ENCODE assay signal across 9 cellular contexts in the genomic region with DNA sequence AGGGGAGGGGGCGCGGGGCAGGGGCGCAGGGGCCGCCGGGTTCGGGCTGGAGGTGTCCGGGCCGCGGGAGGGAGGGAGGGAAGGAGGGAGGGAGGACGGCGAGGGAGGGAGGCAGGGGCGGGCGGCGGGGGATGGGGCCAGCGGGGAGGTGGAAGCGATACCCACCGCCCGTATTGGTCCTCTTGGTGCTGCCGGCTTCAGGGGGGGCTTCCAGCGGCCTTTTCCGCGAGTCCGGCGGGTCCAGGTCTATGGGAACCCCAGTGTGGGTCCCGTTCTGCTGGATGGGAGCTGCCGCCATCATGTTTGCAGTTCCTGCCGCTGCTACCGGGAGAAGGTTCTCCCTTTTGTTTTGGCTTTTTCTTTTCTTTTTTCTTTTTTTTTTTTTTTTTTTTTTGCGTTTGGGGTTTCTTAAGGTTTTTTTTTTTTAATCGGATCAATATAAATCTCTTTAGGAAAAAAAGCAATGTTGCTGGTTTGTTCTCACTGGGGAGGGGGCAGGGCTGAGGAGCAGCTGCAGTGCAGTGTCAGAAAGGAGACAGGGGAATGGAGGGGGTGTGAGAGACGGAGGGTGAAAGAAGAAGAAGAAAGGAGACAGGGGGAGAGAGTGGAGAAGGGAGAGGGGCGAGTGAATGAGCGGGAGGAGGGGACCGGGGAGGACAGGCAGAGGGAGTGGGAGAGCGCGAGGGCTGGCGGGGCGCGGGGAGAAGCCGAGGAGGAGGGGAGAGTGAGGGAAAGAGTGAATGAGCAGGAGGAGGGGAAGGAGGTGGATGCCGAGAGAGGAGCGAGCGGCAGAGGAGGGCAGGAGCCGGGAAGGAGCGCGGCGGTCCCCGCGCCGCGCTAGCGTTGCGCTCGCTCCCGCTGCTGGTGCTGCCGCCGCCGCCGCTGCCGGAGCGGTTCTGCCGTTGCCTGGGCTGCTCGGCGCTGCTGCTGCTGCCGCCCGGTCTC. TPM values are rescaled to one million over a fixed set of nuclear protein-coding genes. Genes with fewer than 3 reads are reported as not detected.
DNase-seq lines count a peak whose midpoint lies in the region; ATAC-seq and TF ChIP-seq lines count a peak whose summit lies in the region.
"Had no signal": no experiment of that assay in that cellular context is flagged by ENCODE, and none has a peak within 500 bp of the region (broad histone marks: within the 10 kb centered on the region; RNA-seq: fewer than 3 reads in every experiment).

A gene with protein sequence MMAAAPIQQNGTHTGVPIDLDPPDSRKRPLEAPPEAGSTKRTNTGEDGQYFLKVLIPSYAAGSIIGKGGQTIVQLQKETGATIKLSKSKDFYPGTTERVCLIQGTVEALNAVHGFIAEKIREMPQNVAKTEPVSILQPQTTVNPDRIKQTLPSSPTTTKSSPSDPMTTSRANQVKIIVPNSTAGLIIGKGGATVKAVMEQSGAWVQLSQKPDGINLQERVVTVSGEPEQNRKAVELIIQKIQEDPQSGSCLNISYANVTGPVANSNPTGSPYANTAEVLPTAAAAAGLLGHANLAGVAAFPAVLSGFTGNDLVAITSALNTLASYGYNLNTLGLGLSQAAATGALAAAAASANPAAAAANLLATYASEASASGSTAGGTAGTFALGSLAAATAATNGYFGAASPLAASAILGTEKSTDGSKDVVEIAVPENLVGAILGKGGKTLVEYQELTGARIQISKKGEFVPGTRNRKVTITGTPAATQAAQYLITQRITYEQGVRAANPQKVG (minus strand): TSS at position 898 of the 945 bp plus-strand sequence. CDS start 597 bp downstream, at position 301.

- H3K4me3 Mint-ChIP-seq in activated naive CD8-positive, alpha-beta T cell treated with anti-CD3 and anti-CD28 coated beads for 36 hours = peak within 1 kb of the TSS; percentile 71

- H3K27ac Mint-ChIP-seq in activated naive CD8-positive, alpha-beta T cell treated with anti-CD3 and anti-CD28 coated beads for 36 hours = no peak within 1 kb of the TSS

- H2AFZ ChIP-seq in KMS-11 (ENCODE audit: low read depth) (peak within 1 kb of the TSS; percentile 14; the same call in 1 of the 2 replicates), trophoblast cell (ENCODE audit: insufficient read depth, low read length, poor library complexity) (peak within 1 kb of the TSS; percentile 94)

- H3K23ac ChIP-seq in trophoblast cell (ENCODE audit: low read length) = no peak within 1 kb of the TSS

- no peak within 1 kb of the TSS for H2BK12ac ChIP-seq in trophoblast cell (ENCODE audit: low read length)

- peak within 1 kb of the TSS; percentile 47 for H4K91ac ChIP-seq in trophoblast cell (ENCODE audit: low read depth, low read length)

- H3K4me1 Mint-ChIP-seq in activated naive CD8-positive, alpha-beta T cell treated with anti-CD3 and anti-CD28 coated beads for 36 hours = no peaks in the 10 kb centered on the region

- TF ChIP-seq CTCF in KMS-11 (conservative IDR thresholded peaks at IDR 0.05; ENCODE audit: low read depth, low read length) = no peak

- peak within 1 kb of the TSS; percentile 73 for H4K8ac ChIP-seq in trophoblast cell (ENCODE audit: low read depth, low read length)

- H3K9ac ChIP-seq in KMS-11 = peak within 1 kb of the TSS; percentile 37; the same call in 1 of the 2 replicates
- H3K9ac ChIP-seq in trophoblast cell (ENCODE audit: low read length) = no peak within 1 kb of the TSS

- H3K18ac ChIP-seq in trophoblast cell (ENCODE audit: low read length) = no peak within 1 kb of the TSS

- H3K27ac ChIP-seq in KMS-11 (peak within 1 kb of the TSS; percentile 20; the same call in 1 of the 2 replicates), trophoblast cell (ENCODE audit: low read depth, low read length) (peak within 1 kb of the TSS; percentile 2)

- H4K12ac ChIP-seq in trophoblast cell (ENCODE audit: low read depth, low read length) = no peak within 1 kb of the TSS

- no peaks in the 10 kb centered on the region for H3K79me1 ChIP-seq in trophoblast cell (ENCODE audit: low read length)

- H3K4ac ChIP-seq in trophoblast cell (ENCODE audit: low read depth, low read length) = no peak within 1 kb of the TSS

- H3K79me2 ChIP-seq in KMS-11 (ENCODE audit: insufficient read depth, low read depth) = no peaks in the 10 kb centered on the region
- H3K79me2 ChIP-seq in trophoblast cell (ENCODE audit: control insufficient read depth, insufficient read depth, low read length, poor library complexity) = no peaks in the 10 kb centered on the region

- intact Hi-C loops in left ventricle myocardium superior (cut with micrococcal nuclease) = no loop called here

- peaks cover 51% of the 10 kb centered on the region for H3K27me3 Mint-ChIP-seq in activated naive CD8-positive, alpha-beta T cell treated with anti-CD3 and anti-CD28 coated beads for 36 hours

- no peak within 1 kb of the TSS for H2BK120ac ChIP-seq in trophoblast cell (ENCODE audit: insufficient read depth, low read length, poor library complexity)

- H3K4me2 ChIP-seq in KMS-11 (no peak within 1 kb of the TSS), trophoblast cell (ENCODE audit: low read length) (peak within 1 kb of the TSS; percentile 92)

- no CpG with 5 or more reads among the region's 66 CpGs for WGBS in trophoblast cell (ENCODE audit: extremely low coverage, insufficient coverage, insufficient read length)

- ATAC-seq in left ventricle myocardium superior (peak; percentile 72), GM21526 (IDR thresholded peaks at IDR 0.05; ENCODE audit: low FRiP score, unreplicated experiment) (no peak), HG02610 (IDR thresholded peaks at IDR 0.05; ENCODE audit: unreplicated experiment) (no peak)

- no peak within 1 kb of the TSS for H2AK5ac ChIP-seq in trophoblast cell (ENCODE audit: low read length)

- H3K36me3 Mint-ChIP-seq in activated naive CD8-positive, alpha-beta T cell treated with anti-CD3 and anti-CD28 coated beads for 36 hours = no peaks in the 10 kb centered on the region

- no peaks in the 10 kb centered on the region for H4K20me1 ChIP-seq in KMS-11 (ENCODE audit: insufficient read depth)

- DNase-seq in DMS79 treated with DMSO at 0.1 percent for 48 hours (lab: John Stamatoyannopoulos, UW) (peak; percentile 81), left ventricle myocardium superior (peak; percentile 30), trophoblast cell (peak in 1 of 2 donors; percentile 2), GM19238 (ENCODE audit: insufficient read length, low spot score) (no peak)
- DNase-seq in activated naive CD8-positive, alpha-beta T cell treated with anti-CD3 and anti-CD28 coated beads for 36 hours = no peak

- no peak within 1 kb of the TSS for H3K4me3 ChIP-seq in KMS-11 (IDR thresholded peaks at IDR 0.05; ENCODE audit: insufficient read depth, low read depth, low read length)
- H3K4me3 ChIP-seq in trophoblast cell (ENCODE audit: low read depth, low read length) = peak within 1 kb of the TSS; percentile 82

- H3K27me3 ChIP-seq in KMS-11 (ENCODE audit: insufficient read depth, low read depth) (no peaks in the 10 kb centered on the region), trophoblast cell (ENCODE audit: insufficient read depth, low read length) (peaks cover 8% of the 10 kb centered on the region)

- no peak within 1 kb of the TSS for H2BK5ac ChIP-seq in trophoblast cell (ENCODE audit: low read depth, low read length, poor library complexity)

- H3K14ac ChIP-seq in trophoblast cell (ENCODE audit: low read length) = peak within 1 kb of the TSS; percentile 66

- H3K4me1 ChIP-seq in KMS-11 (ENCODE audit: low read depth, poor library complexity, severe bottlenecking) (no peaks in the 10 kb centered on the region), trophoblast cell (ENCODE audit: control insufficient read depth in 1 of 2, insufficient read depth in 2 of 2, low read length in 2 of 2) (no peaks in the 10 kb centered on the region)

- no peaks in the 10 kb centered on the region for H3K36me3 ChIP-seq in KMS-11 (ENCODE audit: insufficient read depth)
- no peaks in the 10 kb centered on the region for H3K36me3 ChIP-seq in trophoblast cell (ENCODE audit: control insufficient read depth in 1 of 2, insufficient read depth in 2 of 2, low read length in 2 of 2)

- H3K9me3 ChIP-seq in trophoblast cell (ENCODE audit: insufficient read depth, low read depth, low read length) = no peaks in the 10 kb centered on the region

- peaks cover 2% of the 10 kb centered on the region for H3K9me3 Mint-ChIP-seq in activated naive CD8-positive, alpha-beta T cell treated with anti-CD3 and anti-CD28 coated beads for 36 hours

RNA-seq across cellular contexts. Expression of the gene that starts here (rescaled TPM):
- total RNA-seq in activated naive CD8-positive, alpha-beta T cell treated with anti-CD3 and anti-CD28 coated beads for 36 hours = under 1 TPM; 0.10 to 0.28 TPM
- total RNA-seq in left ventricle myocardium superior = 1.9 TPM
- 0.72 and 0.85 TPM in 2 replicates for polyA plus RNA-seq in trophoblast cell (2013)
- total RNA-seq: HT1080 had no signal

Comparison
In these comparisons a context has a peak if more than half of its experiments do, and no peak if none do; other contexts are left out.
1. DNase-seq: peak in DMS79 treated with DMSO at 0.1 percent for 48 hours (single experiment) and left ventricle myocardium superior (single experiment); none in activated naive CD8-positive, alpha-beta T cell treated with anti-CD3 and anti-CD28 coated beads for 36 hours (single experiment) and GM19238 (single experiment).